9 cellular contexts compared by ENCODE assay signal in genomic region chr9:97220894-97221477, GRCh38.
DNase-seq lines count a peak whose midpoint lies in the region; ATAC-seq and TF ChIP-seq lines count a peak whose summit lies in the region.
"Had no signal": no experiment of that assay in that cellular context is flagged by ENCODE, and none has a peak within 500 bp of the region (broad histone marks: within the 10 kb centered on the region; RNA-seq: fewer than 3 reads in every experiment).

No MANE protein-coding gene starts in this region.

- H3K9me3 Mint-ChIP-seq in CD4-positive, alpha-beta memory T cell: no peaks in the 10 kb centered on the region

- H3K9me3 ChIP-seq in CD4-positive, alpha-beta memory T cell (ENCODE audit: control insufficient read depth in 1 of 2, low read length in 2 of 2): no peaks in the 10 kb centered on the region
- H3K9me3 ChIP-seq in SK-N-SH (no peaks in the 10 kb centered on the region), esophagus muscularis mucosa (no peaks in the 10 kb centered on the region), neuron (ENCODE audit: low read length) (no peaks in the 10 kb centered on the region)

- no peaks in the 10 kb centered on the region for H3K9me2 ChIP-seq in SK-N-SH

- no peak overlapping the region for H3K9ac ChIP-seq in SK-N-SH

- H3K4me1 Mint-ChIP-seq in CD4-positive, alpha-beta memory T cell: peaks cover 4 to 10% (median 5%) of the 10 kb centered on the region in 4 donors

- H3K4me3 Mint-ChIP-seq in CD4-positive, alpha-beta memory T cell: peak overlapping the region; percentile 77 to 88 (median 84)

- peaks cover 22 to 32% of the 10 kb centered on the region in 2 donors for H3K27me3 Mint-ChIP-seq in CD4-positive, alpha-beta memory T cell

- H3K4me3 ChIP-seq in CD4-positive, alpha-beta memory T cell (ENCODE audit: low read length in 2 of 2): peak overlapping the region in 1 of 2 donors; percentile 28
- H3K4me3 ChIP-seq in SK-N-SH (ENCODE audit: low read depth in 2 of 2, low read length in 1 of 2) (peak overlapping the region; percentile 35 to 54), esophagus muscularis mucosa (peak overlapping the region; percentile 46 to 59 (median 50)), neuron (ENCODE audit: low read length) (peak overlapping the region; percentile 46)

- TF ChIP-seq CTCF in SK-N-SH (IDR thresholded peaks at IDR 0.05) (no peak), esophagus muscularis mucosa (IDR thresholded peaks at IDR 0.05) (no peak)

- TF ChIP-seq EP300 in SK-N-SH (IDR thresholded peaks at IDR 0.05; ENCODE audit: borderline replicate concordance in 1 of 2, low read depth in 1 of 2, low read length in 1 of 2): no peak
- no peak for TF ChIP-seq EP300 in esophagus muscularis mucosa (IDR thresholded peaks at IDR 0.05)

- no peak for TF ChIP-seq POLR2A in esophagus muscularis mucosa (IDR thresholded peaks at IDR 0.05; ENCODE audit: low read depth)

- no peaks in the 10 kb centered on the region for H3K36me3 Mint-ChIP-seq in CD4-positive, alpha-beta memory T cell

- WGBS in SK-N-SH (ENCODE audit: low lambda C conversion rate): 32% methylated on average over 30 of the region's 44 CpGs
- 6% methylated on average over 34 of the region's 44 CpGs for WGBS in esophagus muscularis mucosa

- no peak overlapping the region for H3K27ac ChIP-seq in CD4-positive, alpha-beta memory T cell (ENCODE audit: low read depth, low read length)
- H3K27ac ChIP-seq in SK-N-SH (ENCODE audit: low read depth in 2 of 2, low read length in 1 of 2): no peak overlapping the region
- no peak overlapping the region for H3K27ac ChIP-seq in esophagus muscularis mucosa (replicated peaks in 1 of 4)
- H3K27ac ChIP-seq: HL-60 had no signal

- H3K27me3 ChIP-seq in CD4-positive, alpha-beta memory T cell (ENCODE audit: insufficient read depth, low read length): no peaks in the 10 kb centered on the region
- H3K27me3 ChIP-seq in SK-N-SH (ENCODE audit: insufficient read depth): peaks cover 27% of the 10 kb centered on the region
- peaks cover 0 to 61% (median 22%) of the 10 kb centered on the region in 4 donors for H3K27me3 ChIP-seq in esophagus muscularis mucosa
- H3K27me3 ChIP-seq in neuron (ENCODE audit: insufficient read depth, low read length): peaks cover 17% of the 10 kb centered on the region

- H3F3A ChIP-seq in SK-N-SH (replicated peaks; ENCODE audit: insufficient read depth): no peaks in the 10 kb centered on the region

- CTCF ChIA-PET in CD4-positive, alpha-beta memory T cell (lab: Charles Lee; ENCODE audit: partially characterized antibody): interaction anchor here (1.2 to 3.0 kb wide), 2 partner anchors 17 to 364 kb away, joined by 4 to 8 read pairs; no protein-coding TSS in a partner anchor
- CTCF ChIA-PET in SK-N-SH (lab: Yijun Ruan, JAX): interaction anchor here (1.1 to 1.6 kb wide), 4 partner anchors 8 to 364 kb away, joined by 3 to 7 read pairs (median 4); no protein-coding TSS in a partner anchor

- POLR2A ChIA-PET in CD4-positive, alpha-beta memory T cell (lab: Charles Lee; ENCODE audit: partially characterized antibody): interaction anchor here (2.4 kb wide), 1 partner anchor 17 kb away, joined by 14 read pairs; no protein-coding TSS in a partner anchor
- POLR2A ChIA-PET in SK-N-SH (lab: Yijun Ruan, JAX): interaction anchor here (0.6 to 1.4 kb wide), 2 partner anchors 17 to 207 kb away, joined by 3 to 5 read pairs; no protein-coding TSS in a partner anchor

- no peak overlapping the region for H3K27ac Mint-ChIP-seq in CD4-positive, alpha-beta memory T cell

- DNase-seq in CD4-positive, alpha-beta memory T cell: peak in 1 of 5 donors; percentile 1
- peak; percentile 45 for DNase-seq in SK-N-SH
- no peak for DNase-seq in esophagus muscularis mucosa (ENCODE audit: extremely low spot score)
- DNase-seq in stimulated activated naive CD4-positive, alpha-beta T cell (lab: John Stamatoyannopoulos, UW): no peak
- DNase-seq in NCI-H1694 treated with DMSO at 0.1 percent for 48 hours (lab: John Stamatoyannopoulos, UW): no peak

- no peaks in the 10 kb centered on the region for H3K36me3 ChIP-seq in CD4-positive, alpha-beta memory T cell (ENCODE audit: insufficient read depth, low read length)
- H3K36me3 ChIP-seq in SK-N-SH (replicated peaks in 1 of 2; ENCODE audit: control insufficient read depth in 1 of 2, insufficient read depth in 2 of 2, low read length in 1 of 2) (no peaks in the 10 kb centered on the region), esophagus muscularis mucosa (no peaks in the 10 kb centered on the region), neuron (ENCODE audit: insufficient read depth, low read length) (no peaks in the 10 kb centered on the region)

- peaks cover 6% of the 10 kb centered on the region for H3K4me1 ChIP-seq in CD4-positive, alpha-beta memory T cell (ENCODE audit: insufficient read depth, low read length)
- H3K4me1 ChIP-seq in SK-N-SH (ENCODE audit: control insufficient read depth in 1 of 2, insufficient read depth in 2 of 2, low read depth in 1 of 2, low read length in 1 of 2) (peaks cover 0 to 12% of the 10 kb centered on the region in 2 experiments; a peak in 1 of 4 replicates), esophagus muscularis mucosa (peaks cover 15 to 22% (median 19%) of the 10 kb centered on the region in 4 donors), neuron (ENCODE audit: insufficient read depth, low read length) (peaks cover 9% of the 10 kb centered on the region)

- no peaks in the 10 kb centered on the region for H4K20me1 ChIP-seq in SK-N-SH (ENCODE audit: insufficient read depth)

- H2AFZ ChIP-seq in SK-N-SH (ENCODE audit: low read depth): no peak overlapping the region
- H2AFZ ChIP-seq in neuron (ENCODE audit: low read depth, low read length): peak overlapping the region; percentile 76

- peak overlapping the region; percentile 82 for H3K4me2 ChIP-seq in SK-N-SH

- H3K79me2 ChIP-seq in SK-N-SH (ENCODE audit: insufficient read depth): no peaks in the 10 kb centered on the region

- ATAC-seq in HG02798 (IDR thresholded peaks at IDR 0.05; ENCODE audit: poor library complexity, unreplicated experiment) (no peak), GM21360 (IDR thresholded peaks at IDR 0.05; ENCODE audit: unreplicated experiment) (no peak)

- intact Hi-C loops in CD4-positive, alpha-beta memory T cell (cut with micrococcal nuclease): loop anchor here (1.0 kb wide), 1 partner anchor 17 kb away; no protein-coding TSS in a partner anchor
- intact Hi-C loops in esophagus muscularis mucosa (cut with DNase I): no loop called here

- no peak for TF ChIP-seq RAD21 in SK-N-SH (IDR thresholded peaks at IDR 0.05; ENCODE audit: low read length)

TF ChIP-seq in SK-N-SH, 30 proteins besides CTCF, POLR2A, EP300 and RAD21:
- no peak for TF ChIP-seq NFIC (IDR thresholded peaks at IDR 0.05; ENCODE audit: borderline replicate concordance)
- TF ChIP-seq ELF1 (IDR thresholded peaks at IDR 0.05): no peak
- TF ChIP-seq PBX3 (IDR thresholded peaks at IDR 0.05): no peak
- no peak for TF ChIP-seq EZH2phosphoT487 (IDR thresholded peaks at IDR 0.05; ENCODE audit: borderline replicate concordance, low read depth)
- no peak for TF ChIP-seq MXI1 (IDR thresholded peaks at IDR 0.05; ENCODE audit: low read depth, low read length)
- no peak for TF ChIP-seq GABPA (IDR thresholded peaks at IDR 0.05; ENCODE audit: low read depth)
- no peak for TF ChIP-seq IRF3 (IDR thresholded peaks at IDR 0.05; ENCODE audit: low read depth, low read length)
- no peak for TF ChIP-seq MEF2A (IDR thresholded peaks at IDR 0.05; ENCODE audit: borderline replicate concordance, low read depth)
